Comparison of ENCODE assay signal across 31 cellular contexts in genomic region chr6:160859822-160860221, GRCh38.
"Had no signal": no experiment of that assay in that cellular context is flagged by ENCODE, and none has a peak within 500 bp of the region (broad histone marks: within the 10 kb centered on the region; RNA-seq: fewer than 3 reads in every experiment).

No MANE protein-coding gene starts in this region.

- H3K4me3 ChIP-seq: ascending aorta, cardiac muscle cell, MG63, SJCRH30 had no signal

- H3K27me3 ChIP-seq: ascending aorta, cardiac muscle cell, MG63, SJCRH30 had no signal

- ATAC-seq: activated CD8-positive, alpha-beta T cell treated with anti-CD3 and anti-CD28 coated beads for 36 hours; activated T-cell treated with anti-CD3 and anti-CD28 coated beads, Interleukin-2, amount 50 U/mL, for 72 hours; activated T-helper 17 cell treated with anti-CD3 and anti-CD28 coated beads, Interleukin-2, amount 50 U/mL, for 72 hours; Panc1; SK-N-SH treated with all-trans-retinoic acid at 6 μM for 48 hours had no signal

- H3K4me1 ChIP-seq: ascending aorta, SJCRH30 had no signal

- H3K27ac ChIP-seq: ascending aorta, cardiac muscle cell, SJCRH30, WERI-Rb-1 had no signal

- H3K9me3 ChIP-seq: ascending aorta, MG63, SJCRH30 had no signal

- DNase-seq: activated CD4-positive, alpha-beta T cell treated with anti-CD3 and anti-CD28 coated beads, Interleukin-2, amount 10 ng/mL, durations not matched to agents 24 days and 14 days; activated CD4-positive, alpha-beta T cell treated with anti-CD3 and anti-CD28 coated beads, Interleukin-2, amount 50 U/mL, for 4 hours; activated CD8-positive, alpha-beta T cell treated with anti-CD3 and anti-CD28 coated beads for 36 hours; activated effector memory CD4-positive, alpha-beta T cell treated with anti-CD3 and anti-CD28 coated beads, Interleukin-2, amount 50 U/mL, for 16 hours; activated naive CD4-positive, alpha-beta T cell; activated naive CD4-positive, alpha-beta T cell treated with anti-CD3 and anti-CD28 coated beads, Interleukin-2, amount 50 U/mL, for 16 hours; activated naive CD8-positive, alpha-beta T cell treated with anti-CD3 and anti-CD28 coated beads for 36 hours; activated T-cell treated with anti-CD3 and anti-CD28 coated beads, Interleukin-2, amount 50 U/mL, for 1 hour; activated T-cell treated with anti-CD3 and anti-CD28 coated beads, Interleukin-2, amount 50 U/mL, for 72 hours; amygdala; Kasumi-1; MG63; NCI-H1048; NCI-H1436 treated with DMSO at 0.1 percent for 48 hours; NCI-H187 treated with DMSO at 0.1 percent for 48 hours; NCI-H2081; NCI-H226; NCI-H446 treated with DMSO at 0.1 percent for 48 hours; NCI-H524; SHP77; SJCRH30; SW 1271; T-helper 1 cell; T-helper 2 cell; T-helper 9 cell; WERI-Rb-1 had no signal

- H3K36me3 ChIP-seq: ascending aorta, cardiac muscle cell, MG63, SJCRH30, WERI-Rb-1 had no signal
